Comparison of ENCODE assay signal across 8 cellular contexts in the genomic region with DNA sequence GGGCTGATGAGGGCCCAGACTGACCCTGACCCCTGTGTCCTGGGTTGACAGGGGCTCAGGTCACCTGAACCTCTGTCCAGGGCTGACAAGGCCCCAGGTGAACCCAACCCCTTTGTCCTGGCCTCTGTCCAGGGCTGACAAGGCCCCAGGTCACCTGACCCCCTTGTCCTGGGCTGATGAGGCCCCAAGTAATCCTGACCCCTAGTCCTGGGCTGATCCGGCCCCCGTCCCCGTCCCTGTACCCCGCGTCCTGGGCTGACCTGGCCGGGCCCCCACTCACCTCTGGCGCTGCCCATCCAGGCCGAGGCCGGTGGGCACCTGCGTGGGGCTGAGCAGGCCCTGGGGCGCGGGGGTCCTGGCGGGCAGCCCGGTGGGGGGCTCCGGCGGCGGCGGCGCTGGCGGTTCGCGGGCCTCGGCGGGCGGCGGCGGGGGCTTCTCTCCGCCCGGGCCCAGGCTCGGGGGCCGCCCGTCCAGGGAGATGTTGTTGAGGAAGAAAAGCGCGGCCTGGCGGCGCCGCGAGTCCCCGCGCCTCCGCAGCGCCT. TPM values are rescaled to one million over a fixed set of nuclear protein-coding genes. Genes with fewer than 3 reads are reported as not detected.
A peak's percentile ranks its signal among the peaks of the same experiment; 100 is the strongest.
DNase-seq lines count a peak whose midpoint lies in the region; ATAC-seq, FAIRE-seq and TF ChIP-seq lines count a peak whose summit lies in the region.

No MANE protein-coding gene starts in this region.

- H3K4me3 ChIP-seq in GM12878: peak overlapping the region; percentile 57
- peak overlapping the region; percentile 49 for H3K4me3 ChIP-seq in mesodermal cell (ENCODE audit: extremely low read depth, insufficient read depth, low read length, poor library complexity, severe bottlenecking)

- no peaks in the 10 kb centered on the region; the same call in 1 of the 2 replicates for H3K4me1 ChIP-seq in ES-I3 (ENCODE audit: insufficient read depth, low read length)
- H3K4me1 ChIP-seq in GM12878 (ENCODE audit: control insufficient read depth, insufficient read depth, low read length): peaks cover 12% of the 10 kb centered on the region
- H3K4me1 ChIP-seq in mesodermal cell (ENCODE audit: control insufficient read depth, insufficient read depth, low read length, poor library complexity, severe bottlenecking): no peaks in the 10 kb centered on the region

- H2AFZ ChIP-seq in GM12878 (ENCODE audit: control insufficient read depth, low read depth, low read length): no peak overlapping the region

- POLR2A ChIA-PET in GM12878 (lab: Charles Lee): no interaction called here

- peak; percentile 18 for ATAC-seq in HG02970 (IDR thresholded peaks at IDR 0.05; ENCODE audit: low FRiP score, unreplicated experiment)
- no peak for ATAC-seq in GM12878

- RAD21 ChIA-PET in GM12878 (lab: Charles Lee; ENCODE audit: unreplicated experiment): no interaction called here

- H3K36me3 ChIP-seq in ES-I3 (ENCODE audit: insufficient read depth, low read length) (no peaks in the 10 kb centered on the region), GM12878 (ENCODE audit: control insufficient read depth in 2 of 2, insufficient read depth in 2 of 2, low read length in 1 of 2) (peaks cover 0 to 1% of the 10 kb centered on the region in 2 experiments; a peak in 2 of 4 replicates), mesodermal cell (ENCODE audit: control insufficient read depth, insufficient read depth, low read length) (no peaks in the 10 kb centered on the region)

- peak overlapping the region; percentile 62 for H3K27ac ChIP-seq in GM12878 (ENCODE audit: control insufficient read depth, insufficient read depth)
- no peak overlapping the region for H3K27ac ChIP-seq in mesodermal cell (ENCODE audit: low read depth, low read length, severe bottlenecking)

- BruUV-seq in GM12878 (replicated peaks; lab: Mats Ljungman, UMichigan): no TSS peak

- CTCF ChIA-PET in GM12878 (lab: Yijun Ruan, JAX): no interaction called here

- H3K79me2 ChIP-seq in GM12878 (ENCODE audit: control insufficient read depth, insufficient read depth, low read length): peaks cover 14% of the 10 kb centered on the region

- SMC1A ChIA-PET in GM12878 (lab: Charles Lee; ENCODE audit: uncharacterized antibody, unreplicated experiment): no interaction called here

- no peak for TF ChIP-seq CTCF in GM12878 (IDR thresholded peaks at IDR 0.05 in 2 of 3, conservative IDR thresholded peaks at IDR 0.05 in 1 of 3; ENCODE audit: control insufficient read depth in 2 of 3, extremely low read depth in 1 of 3, insufficient read depth in 1 of 3, low read depth in 3 of 3, low read length in 3 of 3)

- peak overlapping the region; percentile 92 for H3K4me2 ChIP-seq in GM12878 (ENCODE audit: control insufficient read depth, insufficient read depth)

- DNase-seq in GM12878 (ENCODE audit: low read depth, low spot score) (no peak), epidermal melanocyte (ENCODE audit: insufficient read length, low spot score) (no peak), NCI-H526 (lab: John Stamatoyannopoulos, UW) (no peak), NCI-H2227 (lab: John Stamatoyannopoulos, UW; ENCODE audit: unreplicated experiment) (no peak), NCI-H2171 (lab: John Stamatoyannopoulos, UW) (no peak)

- intact Hi-C loops in GM12878 (cut with micrococcal nuclease; ENCODE audit: unreplicated experiment): loop anchor here (5.0 kb wide), 1 partner anchor 386 kb away; no protein-coding TSS in a partner anchor

- no peak for TF ChIP-seq EP300 in GM12878 (IDR thresholded peaks at IDR 0.05; ENCODE audit: borderline replicate concordance in 1 of 2, control insufficient read depth in 1 of 2, low read depth in 2 of 2, low read length in 2 of 2)

- H4K20me1 ChIP-seq in GM12878 (ENCODE audit: control insufficient read depth, insufficient read depth): no peaks in the 10 kb centered on the region; the same call in 1 of the 2 replicates

- peak overlapping the region; percentile 52 for H3K9ac ChIP-seq in ES-I3 (ENCODE audit: low read depth, low read length)
- H3K9ac ChIP-seq in GM12878 (ENCODE audit: control insufficient read depth, insufficient read depth, low read length): peak overlapping the region; percentile 85

- no peak for TF ChIP-seq RAD21 in GM12878 (IDR thresholded peaks at IDR 0.05; ENCODE audit: insufficient read depth, low read depth, low read length)

- H3K9me3 ChIP-seq in ES-I3 (ENCODE audit: control insufficient read depth, insufficient read depth, low read length) (no peaks in the 10 kb centered on the region), GM12878 (replicated peaks; ENCODE audit: control insufficient read depth, insufficient read depth, low read length) (no peaks in the 10 kb centered on the region), mesodermal cell (ENCODE audit: control insufficient read depth, low read length) (no peaks in the 10 kb centered on the region)

- 4% methylated on average over 9 of the region's 42 CpGs for WGBS in GM12878 (ENCODE audit: insufficient coverage, insufficient replicate concordance, low lambda C conversion rate, missing lambda C conversion rate)
- WGBS in mesodermal cell (ENCODE audit: insufficient coverage in 2 of 2), 2 experiments: 3 to 5% methylated on average over 24 to 28 of the region's 42 CpGs

- in situ Hi-C loops in GM12878 (cut with MboI): no loop called here

- no peaks in the 10 kb centered on the region for H3K27me3 ChIP-seq in GM12878 (replicated peaks in 1 of 2; ENCODE audit: control insufficient read depth in 2 of 2, insufficient read depth in 2 of 2, low read length in 1 of 2)

- FAIRE-seq in GM12878 (lab: Jason Lieb, UNC): no peak

- no peak for TF ChIP-seq POLR2A in GM12878 (IDR thresholded peaks at IDR 0.05; ENCODE audit: low read depth, low read length)

RNA-seq across cellular contexts. Expression of a gene that starts 0.4 kb away (rescaled TPM):
- 2.1 and 2.3 TPM in 2 replicates for total RNA-seq in GM12878 (2013; cell fraction: nucleolus; rRNA removed)
- total RNA-seq in GM12878 (2014; rRNA removed) (7.7 and 8.8 TPM in 2 replicates), GM12878 (2014; rRNA removed; fragmentation: Illumina TruSeq; extraction: Trizol) (5.3 and 5.9 TPM in 2 replicates), GM12878 (2021) (14.9 and 15.2 TPM in 2 replicates)
- polyA plus RNA-seq in GM12878 (2011; ENCODE audit: low read depth): 5.3 TPM
- polyA plus RNA-seq in GM12878 (2011; rRNA removed) (2.9 and 4.8 TPM in 2 replicates), GM12878 (2014; fragmentation: Illumina TruSeq; extraction: Trizol) (7.4 and 12.7 TPM in 2 replicates), GM12878 (2014; fragmentation: Nextera tagmentation; extraction: Ambion mirVana) (1 to 10 TPM; 2.3 to 2.9 TPM), GM12878 (2014; rRNA removed) (10.7 and 11.6 TPM in 2 replicates), GM12878 (2016; fragmentation: Nextera tagmentation; extraction: Ambion mirVana) (1 to 10 TPM; 2.2 to 2.5 TPM)
- 7.1 and 7.2 TPM in 2 replicates for polyA plus RNA-seq in GM12878 (2011; cell fraction: cytosol; rRNA removed)
- polyA plus RNA-seq in GM12878 (2011; cell fraction: nucleus; rRNA removed): 10.3 and 11.7 TPM in 2 replicates
- polyA plus RNA-seq in GM12878 (2012): 7.3 and 7.4 TPM in 2 replicates
- polyA minus RNA-seq in GM12878 (2011; rRNA and poly(A)+ RNA removed): 3.5 and 4.5 TPM in 2 replicates
- 2.5 and 3.6 TPM in 2 replicates for polyA minus RNA-seq in GM12878 (2011; cell fraction: cytosol; rRNA and poly(A)+ RNA removed)
- 1.7 and 3.3 TPM in 2 replicates for polyA minus RNA-seq in GM12878 (2011; cell fraction: nucleus; rRNA and poly(A)+ RNA removed)
- 7.6 TPM for polyA plus RNA-seq in mesodermal cell (2013, experiment 1 of 2)
- polyA plus RNA-seq in mesodermal cell (2013, experiment 2 of 2): 7.3 TPM

RNA-seq across cellular contexts. Expression of a gene that starts 19.8 kb away (rescaled TPM):
- total RNA-seq in GM12878 (2013; cell fraction: nucleolus; rRNA removed): 61.8 and 129 TPM in 2 replicates
- total RNA-seq in GM12878 (2014; rRNA removed) (1,780 and 2,320 TPM in 2 replicates), GM12878 (2014; rRNA removed; fragmentation: Illumina TruSeq; extraction: Trizol) (1,442 and 1,474 TPM in 2 replicates), GM12878 (2021) (2,559 and 2,687 TPM in 2 replicates)
- polyA plus RNA-seq in GM12878 (2011; ENCODE audit: low read depth): 2,747 TPM
- polyA plus RNA-seq in GM12878 (2011; rRNA removed) (2,814 and 4,987 TPM in 2 replicates), GM12878 (2014; fragmentation: Illumina TruSeq; extraction: Trizol) (536 and 1,536 TPM in 2 replicates), GM12878 (2014; fragmentation: Nextera tagmentation; extraction: Ambion mirVana) (1,000 to 10,000 TPM; 3,290 to 4,046 TPM), GM12878 (2014; rRNA removed) (3,245 and 4,075 TPM in 2 replicates), GM12878 (2016; fragmentation: Nextera tagmentation; extraction: Ambion mirVana) (1,000 to 10,000 TPM; 1,499 to 1,551 TPM)
- polyA plus RNA-seq in GM12878 (2011; cell fraction: cytosol; rRNA removed): 6,140 and 7,792 TPM in 2 replicates
- 2,850 and 3,668 TPM in 2 replicates for polyA plus RNA-seq in GM12878 (2011; cell fraction: nucleus; rRNA removed)
- 5,611 and 6,669 TPM in 2 replicates for polyA plus RNA-seq in GM12878 (2012)
- 1,684 and 1,838 TPM in 2 replicates for polyA minus RNA-seq in GM12878 (2011; rRNA and poly(A)+ RNA removed)
- polyA minus RNA-seq in GM12878 (2011; cell fraction: cytosol; rRNA and poly(A)+ RNA removed): 394 and 397 TPM in 2 replicates
- 438 and 503 TPM in 2 replicates for polyA minus RNA-seq in GM12878 (2011; cell fraction: nucleus; rRNA and poly(A)+ RNA removed)
- 1,486 TPM for polyA plus RNA-seq in mesodermal cell (2013, experiment 1 of 2)
- 1,451 TPM for polyA plus RNA-seq in mesodermal cell (2013, experiment 2 of 2)

RNA-seq across cellular contexts. Expression of a gene that starts 20.6 kb away (rescaled TPM):
- total RNA-seq in GM12878 (2013; cell fraction: nucleolus; rRNA removed): not detected in 2 replicates
- not detected in 2 replicates for total RNA-seq in GM12878 (2014; rRNA removed)
- not detected in 2 replicates for total RNA-seq in GM12878 (2014; rRNA removed; fragmentation: Illumina TruSeq; extraction: Trizol)
- total RNA-seq in GM12878 (2021): not detected in 2 replicates
- not detected for polyA plus RNA-seq in GM12878 (2011; ENCODE audit: low read depth)
- not detected in 2 replicates for polyA plus RNA-seq in GM12878 (2011; rRNA removed)
- not detected in 2 replicates for polyA plus RNA-seq in GM12878 (2011; cell fraction: cytosol; rRNA removed)
- not detected in 2 replicates for polyA plus RNA-seq in GM12878 (2011; cell fraction: nucleus; rRNA removed)
- not detected in 2 replicates for polyA plus RNA-seq in GM12878 (2012)
- polyA plus RNA-seq in GM12878 (2014; fragmentation: Illumina TruSeq; extraction: Trizol): not detected in 2 replicates
- not detected for polyA plus RNA-seq in GM12878 (2014; fragmentation: Nextera tagmentation; extraction: Ambion mirVana)
- not detected in 2 replicates for polyA plus RNA-seq in GM12878 (2014; rRNA removed)
- polyA plus RNA-seq in GM12878 (2016; fragmentation: Nextera tagmentation; extraction: Ambion mirVana): not detected
- polyA minus RNA-seq in GM12878 (2011; rRNA and poly(A)+ RNA removed): not detected in 2 replicates
- not detected in 2 replicates for polyA minus RNA-seq in GM12878 (2011; cell fraction: cytosol; rRNA and poly(A)+ RNA removed)
- polyA minus RNA-seq in GM12878 (2011; cell fraction: nucleus; rRNA and poly(A)+ RNA removed): not detected in 2 replicates
- polyA plus RNA-seq in mesodermal cell (2013, experiment 1 of 2): not detected
- not detected for polyA plus RNA-seq in mesodermal cell (2013, experiment 2 of 2)

RNA-seq across cellular contexts. Expression of a gene that starts 39.6 kb away (rescaled TPM):
- 2.5 and 3.7 TPM in 2 replicates for total RNA-seq in GM12878 (2013; cell fraction: nucleolus; rRNA removed)
- total RNA-seq in GM12878 (2014; rRNA removed) (0.62 and 1.5 TPM in 2 replicates), GM12878 (2014; rRNA removed; fragmentation: Illumina TruSeq; extraction: Trizol) (0.09 and 0.28 TPM in 2 replicates), GM12878 (2021) (1.4 and 2.2 TPM in 2 replicates)
- 0.56 TPM for polyA plus RNA-seq in GM12878 (2011; ENCODE audit: low read depth)
- polyA plus RNA-seq in GM12878 (2011; rRNA removed) (not detected in 2 replicates), GM12878 (2014; fragmentation: Illumina TruSeq; extraction: Trizol) (0.62 TPM in 1 of 2 replicates, not detected in the other), GM12878 (2014; fragmentation: Nextera tagmentation; extraction: Ambion mirVana) (not detected), GM12878 (2014; rRNA removed) (1.0 and 3.1 TPM in 2 replicates), GM12878 (2016; fragmentation: Nextera tagmentation; extraction: Ambion mirVana) (1 to 10 TPM; 1.6 TPM)
- polyA plus RNA-seq in GM12878 (2011; cell fraction: cytosol; rRNA removed): 0.06 and 0.12 TPM in 2 replicates
- polyA plus RNA-seq in GM12878 (2011; cell fraction: nucleus; rRNA removed): 2.4 and 3.6 TPM in 2 replicates
- 2.4 and 2.6 TPM in 2 replicates for polyA plus RNA-seq in GM12878 (2012)
- under 0.01 and 0.29 TPM in 2 replicates for polyA minus RNA-seq in GM12878 (2011; rRNA and poly(A)+ RNA removed)
- 0.27 and 2.3 TPM in 2 replicates for polyA minus RNA-seq in GM12878 (2011; cell fraction: cytosol; rRNA and poly(A)+ RNA removed)
- 0.24 and 2.1 TPM in 2 replicates for polyA minus RNA-seq in GM12878 (2011; cell fraction: nucleus; rRNA and poly(A)+ RNA removed)
- polyA plus RNA-seq in mesodermal cell (2013, experiment 1 of 2): 124 TPM
- polyA plus RNA-seq in mesodermal cell (2013, experiment 2 of 2): 105 TPM
